ENCODE assay signal across 8 cellular contexts in genomic region chr5:177404641-177405134, GRCh38. TPM values are rescaled to one million over a fixed set of nuclear protein-coding genes. Genes with fewer than 3 reads are reported as not detected.
DNase-seq lines count a peak whose midpoint lies in the region; ATAC-seq and TF ChIP-seq lines count a peak whose summit lies in the region.

No MANE protein-coding gene starts in this region.

- H3K36me3 ChIP-seq in endodermal cell (ENCODE audit: control insufficient read depth, insufficient read depth, low read length): no peaks in the 10 kb centered on the region

- no peak overlapping the region for H3K27ac Mint-ChIP-seq in endodermal cell
- H3K27ac Mint-ChIP-seq in progenitor cell of endocrine pancreas: no peak overlapping the region

- TF ChIP-seq CTCF in endodermal cell (conservative IDR thresholded peaks at IDR 0.05) (no peak), progenitor cell of endocrine pancreas (IDR thresholded peaks at IDR 0.05; ENCODE audit: unreplicated experiment) (no peak)

- H3K9ac ChIP-seq in endodermal cell (ENCODE audit: extremely low read depth, low read length, poor library complexity, severe bottlenecking): no peak overlapping the region

- WGBS in endodermal cell (ENCODE audit: insufficient coverage in 1 of 2, insufficient read length in 1 of 2), 2 experiments: 58 to 72% methylated on average over 9 to 15 of the region's 15 CpGs

- H3K9me3 Mint-ChIP-seq in endodermal cell (no peaks in the 10 kb centered on the region), progenitor cell of endocrine pancreas (ENCODE audit: low read depth) (no peaks in the 10 kb centered on the region)

- no peak for ATAC-seq in HG03280 (IDR thresholded peaks at IDR 0.05; ENCODE audit: unreplicated experiment)

- no peaks in the 10 kb centered on the region for H3K9me3 ChIP-seq in endodermal cell (ENCODE audit: control insufficient read depth, low read length)

- peak; percentile 70 for DNase-seq in DMS 273 treated with DMSO at 0.1 percent for 48 hours (lab: John Stamatoyannopoulos, UW)
- peak; percentile 22 for DNase-seq in NCI-H524 treated with DMSO at 0.1 percent for 48 hours (lab: John Stamatoyannopoulos, UW)
- DNase-seq in endodermal cell: no peak
- DNase-seq in progenitor cell of endocrine pancreas (ENCODE audit: low spot score, unreplicated experiment): no peak
- no peak for DNase-seq in EL
- DNase-seq in putamen (ENCODE audit: low spot score): no peak
- DNase-seq in stimulated activated CD4-positive, alpha-beta T cell treated with anti-CD3 and anti-CD28 coated beads, Interleukin-12 subunit alpha, Interleukin-12 subunit beta, amount 100 ng/mL, for 4 hours: no peak

- H3K4me1 Mint-ChIP-seq in endodermal cell (peaks cover 2% of the 10 kb centered on the region), progenitor cell of endocrine pancreas (ENCODE audit: low read depth) (peaks cover 8% of the 10 kb centered on the region)

- H3K4me3 Mint-ChIP-seq in endodermal cell (peak overlapping the region; percentile 54), progenitor cell of endocrine pancreas (ENCODE audit: low read depth) (peak overlapping the region; percentile 41)

- H3K27me3 Mint-ChIP-seq in endodermal cell (ENCODE audit: insufficient read depth): peaks cover 92% of the 10 kb centered on the region
- H3K27me3 Mint-ChIP-seq in progenitor cell of endocrine pancreas: peaks cover 72% of the 10 kb centered on the region

- H3K36me3 Mint-ChIP-seq in endodermal cell (ENCODE audit: low read depth) (no peaks in the 10 kb centered on the region), progenitor cell of endocrine pancreas (ENCODE audit: insufficient read depth) (no peaks in the 10 kb centered on the region)

- H3K4me1 ChIP-seq in endodermal cell (ENCODE audit: control insufficient read depth, insufficient read depth, low read length): no peaks in the 10 kb centered on the region

- H3K27me3 ChIP-seq in endodermal cell (ENCODE audit: control insufficient read depth, insufficient read depth, low read length, poor library complexity, severe bottlenecking): peaks cover 95% of the 10 kb centered on the region

- H3K4me3 ChIP-seq in endodermal cell (ENCODE audit: low read length): peak overlapping the region; percentile 64

- no peak overlapping the region for H3K27ac ChIP-seq in endodermal cell (ENCODE audit: low read depth, low read length)

RNA-seq across cellular contexts. Expression of gene PFN3, which starts 4.2 kb away (rescaled TPM):
- total RNA-seq in endodermal cell (not detected), progenitor cell of endocrine pancreas (not detected in 2 replicates)
- not detected for polyA plus RNA-seq in endodermal cell (2013, experiment 1 of 2)
- polyA plus RNA-seq in endodermal cell (2013, experiment 2 of 2): not detected

RNA-seq across cellular contexts. Expression of gene F12, which starts 4.7 kb away (rescaled TPM):
- total RNA-seq in endodermal cell (1 to 10 TPM in 1 of 2 donors, under 1 TPM in 1; 0.95 to 2.9 TPM), progenitor cell of endocrine pancreas (4.0 and 4.7 TPM in 2 replicates)
- 0.75 TPM for polyA plus RNA-seq in endodermal cell (2013, experiment 1 of 2)
- 0.46 TPM for polyA plus RNA-seq in endodermal cell (2013, experiment 2 of 2)

RNA-seq across cellular contexts. Expression of gene SLC34A1, which starts 20.5 kb away (rescaled TPM):
- total RNA-seq in endodermal cell (not detected), progenitor cell of endocrine pancreas (not detected in 2 replicates)
- polyA plus RNA-seq in endodermal cell (2013, experiment 1 of 2): not detected
- not detected for polyA plus RNA-seq in endodermal cell (2013, experiment 2 of 2)

RNA-seq across cellular contexts. Expression of gene GRK6, which starts 21.8 kb away (rescaled TPM):
- total RNA-seq in endodermal cell (10 to 100 TPM; 51.6 to 66.8 TPM), progenitor cell of endocrine pancreas (40.2 and 43.0 TPM in 2 replicates)
- 31.2 TPM for polyA plus RNA-seq in endodermal cell (2013, experiment 1 of 2)
- 29.2 TPM for polyA plus RNA-seq in endodermal cell (2013, experiment 2 of 2)

RNA-seq across cellular contexts. Expression of gene PRR7, which starts 41.9 kb away (rescaled TPM):
- total RNA-seq in endodermal cell (1 to 10 TPM; 4.7 to 8.0 TPM), progenitor cell of endocrine pancreas (11.7 and 13.1 TPM in 2 replicates)
- 8.2 TPM for polyA plus RNA-seq in endodermal cell (2013, experiment 1 of 2)
- polyA plus RNA-seq in endodermal cell (2013, experiment 2 of 2): 8.7 TPM

Comparison
In these comparisons a context has a peak if more than half of its experiments do, and no peak if none do; other contexts are left out.
1. DNase-seq: peak in DMS 273 treated with DMSO at 0.1 percent for 48 hours (single experiment) and NCI-H524 treated with DMSO at 0.1 percent for 48 hours (single experiment); none in endodermal cell (single experiment), progenitor cell of endocrine pancreas (single experiment), EL (single experiment), putamen (single experiment) and stimulated activated CD4-positive, alpha-beta T cell treated with anti-CD3 and anti-CD28 coated beads, Interleukin-12 subunit alpha, Interleukin-12 subunit beta, amount 100 ng/mL, for 4 hours (single experiment).